In the genomic region with DNA sequence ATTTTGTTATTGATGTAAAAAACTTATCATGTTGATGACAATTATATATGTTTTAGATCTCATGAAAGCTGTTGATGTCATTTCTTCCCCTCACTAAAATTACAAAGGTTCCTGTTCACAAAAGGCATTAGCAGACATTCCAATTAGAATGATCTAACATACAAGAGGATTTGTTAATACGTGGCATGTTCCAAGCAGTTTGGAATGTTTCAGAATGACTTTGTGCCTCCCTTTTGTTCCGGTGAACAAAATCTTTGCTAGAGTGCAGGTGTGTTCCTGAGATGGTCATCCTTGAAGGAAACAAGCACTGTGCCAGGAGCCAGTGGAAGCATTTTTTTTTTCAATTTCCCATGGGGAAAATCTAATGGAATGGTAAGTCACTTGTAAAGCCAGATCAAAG, we compare ENCODE assay signal across 29 cellular contexts.
"Had no signal": no experiment of that assay in that cellular context is flagged by ENCODE, and none has a peak within 500 bp of the region (broad histone marks: within the 10 kb centered on the region; RNA-seq: fewer than 3 reads in every experiment).

No MANE protein-coding gene starts in this region.

- H3K9ac ChIP-seq: parathyroid adenoma had no signal

- H3K36me3 ChIP-seq: esophagus squamous epithelium, right atrium auricular region, suprapubic skin, transverse colon, upper lobe of right lung, uterus had no signal

- DNase-seq: cortex of kidney; effector memory CD8-positive, alpha-beta T cell; erythroblast; esophagus squamous epithelium; hypothalamus; kidney; mesenchymal stem cell; mucosa of descending colon; naive B cell; stimulated activated CD4-positive, alpha-beta T cell treated with anti-CD3 and anti-CD28 coated beads, Interleukin-12 subunit alpha, Interleukin-12 subunit beta, amount 100 ng/mL, for 4 hours; stimulated activated CD4-positive, alpha-beta T cell treated with anti-CD3 and anti-CD28 coated beads, Interleukin-1b, Interleukin-23, amount 100 ng/mL, for 48 hours; stimulated activated CD4-positive, alpha-beta T cell treated with anti-CD3 and anti-CD28 coated beads, Interleukin-4, amount 100 ng/mL, for 1 hour; stimulated activated CD8-positive, alpha-beta memory T cell treated with anti-CD3 and anti-CD28 coated beads, Interleukin-4, amount 100 ng/mL, for 48 hours; stimulated activated naive CD4-positive, alpha-beta T cell; stimulated activated naive CD8-positive, alpha-beta T cell treated with anti-CD3 and anti-CD28 coated beads, Interleukin-15, amount 100 ng/mL, for 72 hours; transverse colon; upper lobe of right lung; uterus had no signal

- H3K27ac ChIP-seq: esophagus squamous epithelium, parathyroid adenoma, right atrium auricular region, suprapubic skin, transverse colon, upper lobe of right lung, uterus had no signal

- H3K79me2 ChIP-seq: parathyroid adenoma had no signal

- H2AFZ ChIP-seq: parathyroid adenoma had no signal

- FAIRE-seq: endometrium, frontal cortex, kidney had no signal

- H3K27me3 Mint-ChIP-seq: effector memory CD8-positive, alpha-beta T cell; natural killer cell treated with Interleukin-12 subunit alpha and Interleukin-12 subunit beta and Interleukin-15 and Interleukin-18, amount 100 ng/mL, for 72 hours; progenitor cell of endocrine pancreas; stimulated activated naive CD8-positive, alpha-beta T cell treated with anti-CD3 and anti-CD28 coated beads, Interleukin-15, amount 100 ng/mL, for 72 hours had no signal

- H3K27ac Mint-ChIP-seq: effector memory CD8-positive, alpha-beta T cell; mesothelial cell of epicardium; naive B cell; natural killer cell treated with Interleukin-12 subunit alpha and Interleukin-12 subunit beta and Interleukin-15 and Interleukin-18, amount 100 ng/mL, for 72 hours; progenitor cell of endocrine pancreas; stimulated activated naive CD8-positive, alpha-beta T cell treated with anti-CD3 and anti-CD28 coated beads, Interleukin-15, amount 100 ng/mL, for 72 hours had no signal

- H3K9me3 ChIP-seq: esophagus squamous epithelium, mucosa of descending colon, right atrium auricular region, suprapubic skin, transverse colon, upper lobe of right lung, uterus had no signal

- H3K36me3 Mint-ChIP-seq: mesothelial cell of epicardium; naive B cell; natural killer cell treated with Interleukin-12 subunit alpha and Interleukin-12 subunit beta and Interleukin-15 and Interleukin-18, amount 100 ng/mL, for 72 hours had no signal

- H3K4me3 Mint-ChIP-seq: effector memory CD8-positive, alpha-beta T cell; mesothelial cell of epicardium; naive B cell; natural killer cell treated with Interleukin-12 subunit alpha and Interleukin-12 subunit beta and Interleukin-15 and Interleukin-18, amount 100 ng/mL, for 72 hours; neural crest cell; stimulated activated naive CD8-positive, alpha-beta T cell treated with anti-CD3 and anti-CD28 coated beads, Interleukin-15, amount 100 ng/mL, for 72 hours had no signal

- H3K27me3 ChIP-seq: esophagus squamous epithelium, right atrium auricular region, suprapubic skin, transverse colon, upper lobe of right lung, uterus had no signal

- H3K9me3 Mint-ChIP-seq: mesothelial cell of epicardium; neural crest cell; stimulated activated naive CD8-positive, alpha-beta T cell treated with anti-CD3 and anti-CD28 coated beads, Interleukin-15, amount 100 ng/mL, for 72 hours had no signal

- H3K4me1 ChIP-seq: esophagus squamous epithelium, parathyroid adenoma, right atrium auricular region, suprapubic skin, transverse colon, upper lobe of right lung, uterus had no signal

- H3K4me2 ChIP-seq: smooth muscle cell had no signal

- H3K4me3 ChIP-seq: esophagus squamous epithelium, lung, mucosa of descending colon, right atrium auricular region, smooth muscle cell, suprapubic skin, transverse colon, upper lobe of right lung, uterus had no signal

- H3K4me1 Mint-ChIP-seq: naive B cell; stimulated activated naive CD8-positive, alpha-beta T cell treated with anti-CD3 and anti-CD28 coated beads, Interleukin-15, amount 100 ng/mL, for 72 hours had no signal
